In genomic region chr22:17237031-17237668, GRCh38 we compare ENCODE assay signal across 8 cellular contexts. TPM values are rescaled to one million over a fixed set of nuclear protein-coding genes. Genes with fewer than 3 reads are reported as not detected.
DNase-seq lines count a peak whose midpoint lies in the region; ATAC-seq and TF ChIP-seq lines count a peak whose summit lies in the region.

No MANE protein-coding gene starts in this region.

- H3K4me1 Mint-ChIP-seq in natural killer cell: peaks cover 9 to 16% of the 10 kb centered on the region in 2 donors

- ATAC-seq in HG02678 (IDR thresholded peaks at IDR 0.05; ENCODE audit: unreplicated experiment) (peak; percentile 79), natural killer cell (peak; percentile 84 to 95 (median 86))

- peak; percentile 24 for TF ChIP-seq POLR2A in GM18951 (IDR thresholded peaks at IDR 0.05; ENCODE audit: extremely low read depth, insufficient read depth, insufficient read length)

- H3K27ac Mint-ChIP-seq in natural killer cell: peak overlapping the region; percentile 83 to 94

- H3K27me3 Mint-ChIP-seq in natural killer cell (ENCODE audit: low read depth in 2 of 2): no peaks in the 10 kb centered on the region

- no peaks in the 10 kb centered on the region for H3K36me3 Mint-ChIP-seq in natural killer cell

- H3K4me3 Mint-ChIP-seq in natural killer cell: peak overlapping the region; percentile 78

- TF ChIP-seq CTCF in natural killer cell (IDR thresholded peaks at IDR 0.05): no peak

- H3K9me3 Mint-ChIP-seq in natural killer cell: no peaks in the 10 kb centered on the region

- in situ Hi-C loops in GM18951 (cut with MboI; ENCODE audit: low sequenced_read_pairs, unreplicated experiment): no loop called here

- intact Hi-C loops in natural killer cell (cut with micrococcal nuclease): no loop called here

- DNase-seq in OCI-M1 (lab: John Stamatoyannopoulos, UW) (peak; percentile 60), natural killer cell (no peak), DMS79 (lab: John Stamatoyannopoulos, UW) (no peak), LoVo (ENCODE audit: low spot score) (no peak), nucleus accumbens (lab: John Stamatoyannopoulos, UW) (no peak)
- DNase-seq in stimulated activated CD4-positive, alpha-beta T cell treated with anti-CD3 and anti-CD28 coated beads, Interleukin-2, amount 100 ng/mL, for 24 hours: no peak

RNA-seq across cellular contexts. Expression of gene ADA2, which starts 17.9 kb away (rescaled TPM):
- 100 to 1,000 TPM; 117 to 148 (median 130) TPM for total RNA-seq in natural killer cell
